ENCODE assay signal across 8 cellular contexts in genomic region chr17:50028207-50029120, GRCh38. TPM values are rescaled to one million over a fixed set of nuclear protein-coding genes. Genes with fewer than 3 reads are reported as not detected.
DNase-seq lines count a peak whose midpoint lies in the region; ATAC-seq and TF ChIP-seq lines count a peak whose summit lies in the region.

No MANE protein-coding gene starts in this region.

- TF ChIP-seq CTCF in RWPE1 (conservative IDR thresholded peaks at IDR 0.05; ENCODE audit: low read depth) (no peak), fibroblast of mammary gland (conservative IDR thresholded peaks at IDR 0.05; ENCODE audit: control insufficient read depth, insufficient read depth, low read depth, low read length) (no peak), esophagus muscularis mucosa (IDR thresholded peaks at IDR 0.05) (no peak), BE2C (IDR thresholded peaks at IDR 0.05; ENCODE audit: low read depth, low read length) (no peak)

- CTCF ChIA-PET in RWPE1 (lab: Yijun Ruan, JAX): interaction anchor here (0.6 to 2.0 kb wide), 7 partner anchors 9 to 252 kb away, joined by 3 to 15 read pairs (median 3); no protein-coding TSS in a partner anchor

- H3K36me3 ChIP-seq in rectal smooth muscle tissue (ENCODE audit: control insufficient read depth, insufficient read depth, low read length) (no peaks in the 10 kb centered on the region), esophagus muscularis mucosa (no peaks in the 10 kb centered on the region), BE2C (no peaks in the 10 kb centered on the region)

- no peak for TF ChIP-seq POLR2A in esophagus muscularis mucosa (IDR thresholded peaks at IDR 0.05; ENCODE audit: low read depth)

- intact Hi-C loops in esophagus muscularis mucosa (cut with DNase I): no loop called here

- WGBS in esophagus muscularis mucosa: 76% methylated on average over 10 of the region's 17 CpGs

- no peaks in the 10 kb centered on the region for H3K9me3 ChIP-seq in esophagus muscularis mucosa
- peaks cover 1% of the 10 kb centered on the region; the same call in 1 of the 2 replicates for H3K9me3 ChIP-seq in BE2C

- POLR2A ChIA-PET in RWPE1 (lab: Yijun Ruan, JAX; ENCODE audit: low non-redundant PET): interaction anchor here (0.6 to 3.2 kb wide), 5 partner anchors 9 to 36 kb away, joined by 3 to 63 read pairs (median 7); partner anchors contain the start of gene ITGA3

- DNase-seq in ELR (ENCODE audit: low read depth) (peak; percentile 89), RWPE1 (ENCODE audit: low spot score) (peak; percentile 97), fibroblast of mammary gland (ENCODE audit: low read depth) (peak; percentile 46), esophagus muscularis mucosa (ENCODE audit: extremely low spot score) (no peak), BE2C (no peak)

- no peak for TF ChIP-seq EP300 in esophagus muscularis mucosa (IDR thresholded peaks at IDR 0.05)

- no peak for ATAC-seq in HG02623 (IDR thresholded peaks at IDR 0.05; ENCODE audit: unreplicated experiment)
- ATAC-seq in HG03135 (IDR thresholded peaks at IDR 0.05; ENCODE audit: unreplicated experiment): no peak

- peaks cover 7% of the 10 kb centered on the region for H3K4me1 ChIP-seq in rectal smooth muscle tissue (ENCODE audit: control insufficient read depth, insufficient read depth, low read length)
- H3K4me1 ChIP-seq in esophagus muscularis mucosa: peaks cover 14 to 33% (median 27%) of the 10 kb centered on the region in 4 donors
- H3K4me1 ChIP-seq in BE2C: no peaks in the 10 kb centered on the region; the same call in 1 of the 2 replicates

- H3K27me3 ChIP-seq in rectal smooth muscle tissue (ENCODE audit: control insufficient read depth, insufficient read depth, low read length) (peaks cover 2% of the 10 kb centered on the region), esophagus muscularis mucosa (no peaks in the 10 kb centered on the region), BE2C (no peaks in the 10 kb centered on the region)

- H3K27ac ChIP-seq in RWPE1: peak overlapping the region; percentile 100
- peak overlapping the region; percentile 8 for H3K27ac ChIP-seq in rectal smooth muscle tissue (ENCODE audit: low read depth, low read length)
- no peak overlapping the region for H3K27ac ChIP-seq in esophagus muscularis mucosa (replicated peaks in 1 of 4)

- H3K9ac ChIP-seq in rectal smooth muscle tissue (ENCODE audit: low read length): no peak overlapping the region

- H3K4me3 ChIP-seq in fibroblast of mammary gland (ENCODE audit: control insufficient read depth, low read depth, low read length): no peak overlapping the region
- H3K4me3 ChIP-seq in rectal smooth muscle tissue (ENCODE audit: low read length): no peak overlapping the region
- no peak overlapping the region for H3K4me3 ChIP-seq in esophagus muscularis mucosa
- no peak overlapping the region for H3K4me3 ChIP-seq in BE2C (ENCODE audit: low read depth, low read length)

RNA-seq across cellular contexts. Expression of gene ITGA3, which starts 27.4 kb away (rescaled TPM):
- total RNA-seq in esophagus muscularis mucosa: 10 to 100 TPM; 38.9 to 96.7 (median 58.6) TPM
- polyA plus RNA-seq in BE2C (2012; ENCODE audit: insufficient read depth, insufficient read length, low read depth): 3.4 TPM

RNA-seq across cellular contexts. Expression of gene DLX3, which starts 33.4 kb away (rescaled TPM):
- total RNA-seq in esophagus muscularis mucosa: under 1 TPM in 1 of 4 donors, not detected in 3; 0.32 TPM
- not detected for polyA plus RNA-seq in BE2C (2012; ENCODE audit: insufficient read depth, insufficient read length, low read depth)

RNA-seq across cellular contexts. Expression of gene DLX4, which starts 59.5 kb away (rescaled TPM):
- total RNA-seq in esophagus muscularis mucosa: not detected
- 0.42 TPM for polyA plus RNA-seq in BE2C (2012; ENCODE audit: insufficient read depth, insufficient read length, low read depth)

Comparison
In these comparisons a context has a peak if more than half of its experiments do, and no peak if none do; other contexts are left out.
1. DNase-seq: peak in ELR (single experiment), RWPE1 (single experiment) and fibroblast of mammary gland (single experiment); none in esophagus muscularis mucosa (single experiment) and BE2C (single experiment).
2. H3K27ac ChIP-seq: peak in RWPE1 (single experiment) and rectal smooth muscle tissue (single experiment); none in esophagus muscularis mucosa (0 of 4).